ENCODE assay signal across 13 cellular contexts in genomic region chr3:106309274-106309673, GRCh38.
DNase-seq lines count a peak whose midpoint lies in the region; ATAC-seq, FAIRE-seq and TF ChIP-seq lines count a peak whose summit lies in the region.
"Had no signal": no experiment of that assay in that cellular context is flagged by ENCODE, and none has a peak within 500 bp of the region (broad histone marks: within the 10 kb centered on the region; RNA-seq: fewer than 3 reads in every experiment).

No MANE protein-coding gene starts in this region.

- no peak overlapping the region for H3K9ac ChIP-seq in HUES48 (ENCODE audit: low read depth, low read length)
- no peak overlapping the region for H3K9ac ChIP-seq in H1 (replicated peaks in 1 of 4; ENCODE audit: extremely low read depth in 1 of 4, low read depth in 3 of 4, low read length in 3 of 4)
- no peak overlapping the region; the same call in 1 of the 2 replicates for H3K9ac ChIP-seq in iPS-20b (ENCODE audit: low read depth, low read length)

- H2BK5ac ChIP-seq in H1 (ENCODE audit: low read depth, low read length) = no peak overlapping the region

- no peaks in the 10 kb centered on the region for H4K20me1 ChIP-seq in H1 (replicated peaks in 1 of 2; ENCODE audit: control insufficient read depth in 1 of 2, insufficient read depth in 2 of 2, low read length in 2 of 2)

- no peak overlapping the region for H2AFZ ChIP-seq in H1 (ENCODE audit: low read length)

- H3K27ac ChIP-seq in HUES48 (ENCODE audit: low read depth, low read length) (peak overlapping the region; percentile 79), H1 (ENCODE audit: low read depth, low read length) (no peak overlapping the region), iPS-20b (ENCODE audit: low read length) (peak overlapping the region; percentile 63)
- H3K27ac ChIP-seq: A549, C4-2B had no signal

- H3K79me1 ChIP-seq in H1 (ENCODE audit: low read depth, low read length) = no peaks in the 10 kb centered on the region

- 37% methylated on average over 1 of the region's 1 CpG; no CpG with 5 or more reads in 1 of the 2 experiments for WGBS in H1 (ENCODE audit: extremely low coverage in 1 of 2, insufficient coverage in 1 of 2, insufficient read length in 1 of 2, insufficient replicate concordance in 2 of 2, low coverage in 1 of 2, low lambda C conversion rate in 2 of 2, missing lambda C conversion rate in 1 of 2), 2 experiments

- H3K4me3 ChIP-seq in HUES48 (ENCODE audit: low read depth, low read length) = no peak overlapping the region
- no peak overlapping the region for H3K4me3 ChIP-seq in H1 (ENCODE audit: extremely low read depth in 1 of 4, insufficient read depth in 2 of 4, low read depth in 3 of 4, low read length in 4 of 4)
- peak overlapping the region; percentile 29; the same call in 1 of the 2 replicates for H3K4me3 ChIP-seq in iPS-20b (ENCODE audit: low read length)
- H3K4me3 ChIP-seq: A549 had no signal

- FAIRE-seq in H1 (lab: Jason Lieb, UNC) = peak; percentile 85
- FAIRE-seq: A549, GM12891 had no signal

- no peak overlapping the region; a peak in 1 of 4 replicates for H3K4me2 ChIP-seq in H1 (ENCODE audit: insufficient read depth in 1 of 2, low read depth in 2 of 2, low read length in 2 of 2)
- H3K4me2 ChIP-seq: A549 had no signal

- no peaks in the 10 kb centered on the region for H3K23me2 ChIP-seq in H1 (ENCODE audit: low read depth, low read length)

- CTCF ChIA-PET in H1 (lab: Charles Lee; ENCODE audit: partially characterized antibody) = no interaction called here

- ATAC-seq in HG02852 (IDR thresholded peaks at IDR 0.05; ENCODE audit: unreplicated experiment) (no peak), HG02571 (IDR thresholded peaks at IDR 0.05; ENCODE audit: unreplicated experiment) (no peak), GM19452 (IDR thresholded peaks at IDR 0.05; ENCODE audit: unreplicated experiment) (no peak)
- ATAC-seq: A549 had no signal

- no peak overlapping the region for H3K23ac ChIP-seq in H1 (ENCODE audit: insufficient read length)

- H4K8ac ChIP-seq in H1 (ENCODE audit: extremely low read depth, insufficient read depth, low read length) = no peak overlapping the region

- TF ChIP-seq POLR2A in H1 (IDR thresholded peaks at IDR 0.05; ENCODE audit: control extremely low read depth in 1 of 2, low read depth in 2 of 2, low read length in 2 of 2) = no peak

- no peak overlapping the region for H2BK15ac ChIP-seq in H1 (ENCODE audit: low read length)

- H3K36me3 ChIP-seq in HUES48 (ENCODE audit: control insufficient read depth, insufficient read depth, low read length) (no peaks in the 10 kb centered on the region), H1 (ENCODE audit: control insufficient read depth in 2 of 4, insufficient read depth in 4 of 4, low read length in 3 of 4) (no peaks in the 10 kb centered on the region), iPS-20b (ENCODE audit: insufficient read depth, low read depth, low read length) (no peaks in the 10 kb centered on the region)
- H3K36me3 ChIP-seq: BE2C had no signal

- H4K91ac ChIP-seq in H1 (replicated peaks; ENCODE audit: insufficient read length, low read length) = no peak overlapping the region

- no peak overlapping the region for H3K4ac ChIP-seq in H1 (replicated peaks; ENCODE audit: insufficient read length, low read depth, low read length)

- H2AK5ac ChIP-seq in H1 (ENCODE audit: low read depth, low read length) = no peak overlapping the region

- no peak for TF ChIP-seq CTCF in H1 (IDR thresholded peaks at IDR 0.05; ENCODE audit: control extremely low read depth in 1 of 3, insufficient read depth in 1 of 3, low read depth in 1 of 3, low read length in 3 of 3)

- no peak for TF ChIP-seq RAD21 in H1 (IDR thresholded peaks at IDR 0.05 in 1 of 2, conservative IDR thresholded peaks at IDR 0.05 in 1 of 2; ENCODE audit: low read depth in 2 of 2, low read length in 2 of 2)

- peak in 1 of 2 experiments; percentile 6; a peak in 1 of 3 replicates for TF ChIP-seq EP300 in H1 (IDR thresholded peaks at IDR 0.05; ENCODE audit: borderline replicate concordance in 1 of 2, low read depth in 2 of 2, low read length in 2 of 2)

- POLR2A ChIA-PET in H1 (lab: Charles Lee; ENCODE audit: partially characterized antibody) = no interaction called here

- no peak overlapping the region for H2BK20ac ChIP-seq in H1 (ENCODE audit: low read length)

- H3K9me3 ChIP-seq in HUES48 (ENCODE audit: control insufficient read depth, insufficient read depth, low read length) = no peaks in the 10 kb centered on the region
- no peaks in the 10 kb centered on the region for H3K9me3 ChIP-seq in H1 (ENCODE audit: insufficient read depth in 2 of 2, low read depth in 1 of 2, low read length in 1 of 2)
- no peaks in the 10 kb centered on the region for H3K9me3 ChIP-seq in iPS-20b (ENCODE audit: insufficient read depth, low read depth, low read length)
- H3K9me3 ChIP-seq: A549, BE2C had no signal

- DNase-seq in H1 (ENCODE audit: low read depth in 1 of 2, low spot score in 2 of 2) (no peak), NCI-H774 (lab: John Stamatoyannopoulos, UW) (no peak)
- DNase-seq: BE2C; CD4-positive, alpha-beta memory T cell; DMS79 had no signal

- no peak overlapping the region for H2BK12ac ChIP-seq in H1 (ENCODE audit: low read depth, low read length)

- H3K79me2 ChIP-seq in H1 (ENCODE audit: control insufficient read depth in 1 of 2, insufficient read depth in 2 of 2, low read length in 2 of 2) = no peaks in the 10 kb centered on the region

- H4K5ac ChIP-seq in H1 (ENCODE audit: insufficient read length, low read depth, low read length) = no peak overlapping the region

- H3K14ac ChIP-seq in H1 (ENCODE audit: insufficient read length) = no peak overlapping the region

- no peak overlapping the region for H3K56ac ChIP-seq in H1 (replicated peaks; ENCODE audit: insufficient read length, low read depth, low read length)

- no peaks in the 10 kb centered on the region for H3K27me3 ChIP-seq in HUES48 (ENCODE audit: control insufficient read depth, insufficient read depth, low read length)
- H3K27me3 ChIP-seq in H1 (replicated peaks in 1 of 4; ENCODE audit: control insufficient read depth in 3 of 4, extremely low read depth in 1 of 4, insufficient read depth in 3 of 4, low read length in 3 of 4) = no peaks in the 10 kb centered on the region
- no peaks in the 10 kb centered on the region for H3K27me3 ChIP-seq in iPS-20b (ENCODE audit: insufficient read depth, low read length)
- H3K27me3 ChIP-seq: BE2C had no signal

- peaks cover 19% of the 10 kb centered on the region for H3K4me1 ChIP-seq in HUES48 (ENCODE audit: control insufficient read depth, insufficient read depth, low read length)
- peaks cover 0 to 4% (median 1%) of the 10 kb centered on the region in 4 experiments; a peak in 1 of 7 replicates for H3K4me1 ChIP-seq in H1 (replicated peaks in 1 of 4; ENCODE audit: control insufficient read depth in 3 of 4, insufficient read depth in 4 of 4, low read length in 3 of 4)
- peaks cover 12% of the 10 kb centered on the region for H3K4me1 ChIP-seq in iPS-20b (ENCODE audit: insufficient read depth, low read length)
- H3K4me1 ChIP-seq: A549, BE2C had no signal

- H2BK120ac ChIP-seq in H1 (replicated peaks; ENCODE audit: low read depth, low read length) = no peak overlapping the region

- H3K18ac ChIP-seq in H1 (ENCODE audit: extremely low read depth, low read length) = no peak overlapping the region

TF ChIP-seq in H1, 55 proteins besides CTCF, POLR2A, EP300 and RAD21 (continues in another document):
- TF ChIP-seq CTBP2 (IDR thresholded peaks at IDR 0.05; ENCODE audit: borderline replicate concordance, insufficient read depth, insufficient read length, low read length) = no peak
- no peak for TF ChIP-seq KDM4A (IDR thresholded peaks at IDR 0.05; ENCODE audit: low read depth, low read length, severe bottlenecking)
- TF ChIP-seq RFX5 (IDR thresholded peaks at IDR 0.05; ENCODE audit: borderline replicate concordance, low read depth, low read length) = no peak
- no peak for TF ChIP-seq TAF1 (IDR thresholded peaks at IDR 0.05; ENCODE audit: low read depth, low read length)
- no peak for TF ChIP-seq FOSL1 (IDR thresholded peaks at IDR 0.05; ENCODE audit: insufficient read depth, low read depth, low read length)
- TF ChIP-seq NANOG (IDR thresholded peaks at IDR 0.05; ENCODE audit: insufficient read depth, low read depth, low read length, poor library complexity, severe bottlenecking) = no peak
- no peak for TF ChIP-seq TBP (IDR thresholded peaks at IDR 0.05; ENCODE audit: low read depth, low read length)
- TF ChIP-seq SP2 (IDR thresholded peaks at IDR 0.05; ENCODE audit: low read length) = no peak
- TF ChIP-seq SRF (IDR thresholded peaks at IDR 0.05; ENCODE audit: low read depth, low read length) = no peak
- TF ChIP-seq TAF7 (optimal IDR thresholded peaks at IDR 0.05; ENCODE audit: borderline replicate concordance, low read depth, low read length) = no peak
- TF ChIP-seq CHD1 (IDR thresholded peaks at IDR 0.05; ENCODE audit: low read depth, low read length) = no peak
- TF ChIP-seq ASH2L (IDR thresholded peaks at IDR 0.05; ENCODE audit: low read length) = no peak
- no peak for TF ChIP-seq CEBPB (IDR thresholded peaks at IDR 0.05; ENCODE audit: low read depth, low read length)
- peak; percentile 17; the same call in 1 of the 2 replicates for TF ChIP-seq TEAD4 (IDR thresholded peaks at IDR 0.05; ENCODE audit: low read depth, low read length)
- TF ChIP-seq BACH1 (IDR thresholded peaks at IDR 0.05; ENCODE audit: low read length) = no peak
- no peak for TF ChIP-seq BRCA1 (IDR thresholded peaks at IDR 0.05; ENCODE audit: low read depth, low read length)
- TF ChIP-seq TCF12 (IDR thresholded peaks at IDR 0.05; ENCODE audit: low read depth, low read length) = no peak
- no peak for TF ChIP-seq MAX (IDR thresholded peaks at IDR 0.05)
- TF ChIP-seq BCL11A (IDR thresholded peaks at IDR 0.05; ENCODE audit: low read depth in 2 of 2, low read length in 2 of 2) = peak in 1 of 2 experiments; percentile 51
- no peak for TF ChIP-seq EZH2 (IDR thresholded peaks at IDR 0.05; ENCODE audit: low read depth, low read length, severe bottlenecking)
